Comparison of ENCODE assay signal across 1 cellular context in the genomic region with DNA sequence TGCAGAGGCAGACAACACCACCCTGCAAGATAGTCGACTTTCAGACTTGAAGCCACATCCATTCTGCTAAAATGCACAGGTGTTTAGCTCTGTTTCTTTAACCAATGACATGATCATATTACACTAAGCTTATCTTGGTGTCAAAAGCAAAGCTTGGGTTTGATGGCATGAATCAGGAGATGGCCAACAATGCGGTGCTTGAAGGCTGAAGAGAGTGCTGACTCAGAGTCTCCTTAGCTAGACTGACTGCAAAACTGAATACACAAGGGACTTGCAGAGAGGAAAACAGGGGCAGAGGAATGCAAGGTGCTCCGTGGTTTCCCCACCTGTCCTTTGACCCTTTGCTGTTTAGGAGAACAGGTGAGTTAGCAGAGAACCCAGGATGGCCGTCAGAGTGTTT.
TF ChIP-seq lines count a peak whose summit lies in the region.

No MANE protein-coding gene starts in this region.

TF ChIP-seq in GM23338, 12 proteins besides CTCF, POLR2A, EP300 and RAD21 (continued from another document):
- TF ChIP-seq, protein P1, sequence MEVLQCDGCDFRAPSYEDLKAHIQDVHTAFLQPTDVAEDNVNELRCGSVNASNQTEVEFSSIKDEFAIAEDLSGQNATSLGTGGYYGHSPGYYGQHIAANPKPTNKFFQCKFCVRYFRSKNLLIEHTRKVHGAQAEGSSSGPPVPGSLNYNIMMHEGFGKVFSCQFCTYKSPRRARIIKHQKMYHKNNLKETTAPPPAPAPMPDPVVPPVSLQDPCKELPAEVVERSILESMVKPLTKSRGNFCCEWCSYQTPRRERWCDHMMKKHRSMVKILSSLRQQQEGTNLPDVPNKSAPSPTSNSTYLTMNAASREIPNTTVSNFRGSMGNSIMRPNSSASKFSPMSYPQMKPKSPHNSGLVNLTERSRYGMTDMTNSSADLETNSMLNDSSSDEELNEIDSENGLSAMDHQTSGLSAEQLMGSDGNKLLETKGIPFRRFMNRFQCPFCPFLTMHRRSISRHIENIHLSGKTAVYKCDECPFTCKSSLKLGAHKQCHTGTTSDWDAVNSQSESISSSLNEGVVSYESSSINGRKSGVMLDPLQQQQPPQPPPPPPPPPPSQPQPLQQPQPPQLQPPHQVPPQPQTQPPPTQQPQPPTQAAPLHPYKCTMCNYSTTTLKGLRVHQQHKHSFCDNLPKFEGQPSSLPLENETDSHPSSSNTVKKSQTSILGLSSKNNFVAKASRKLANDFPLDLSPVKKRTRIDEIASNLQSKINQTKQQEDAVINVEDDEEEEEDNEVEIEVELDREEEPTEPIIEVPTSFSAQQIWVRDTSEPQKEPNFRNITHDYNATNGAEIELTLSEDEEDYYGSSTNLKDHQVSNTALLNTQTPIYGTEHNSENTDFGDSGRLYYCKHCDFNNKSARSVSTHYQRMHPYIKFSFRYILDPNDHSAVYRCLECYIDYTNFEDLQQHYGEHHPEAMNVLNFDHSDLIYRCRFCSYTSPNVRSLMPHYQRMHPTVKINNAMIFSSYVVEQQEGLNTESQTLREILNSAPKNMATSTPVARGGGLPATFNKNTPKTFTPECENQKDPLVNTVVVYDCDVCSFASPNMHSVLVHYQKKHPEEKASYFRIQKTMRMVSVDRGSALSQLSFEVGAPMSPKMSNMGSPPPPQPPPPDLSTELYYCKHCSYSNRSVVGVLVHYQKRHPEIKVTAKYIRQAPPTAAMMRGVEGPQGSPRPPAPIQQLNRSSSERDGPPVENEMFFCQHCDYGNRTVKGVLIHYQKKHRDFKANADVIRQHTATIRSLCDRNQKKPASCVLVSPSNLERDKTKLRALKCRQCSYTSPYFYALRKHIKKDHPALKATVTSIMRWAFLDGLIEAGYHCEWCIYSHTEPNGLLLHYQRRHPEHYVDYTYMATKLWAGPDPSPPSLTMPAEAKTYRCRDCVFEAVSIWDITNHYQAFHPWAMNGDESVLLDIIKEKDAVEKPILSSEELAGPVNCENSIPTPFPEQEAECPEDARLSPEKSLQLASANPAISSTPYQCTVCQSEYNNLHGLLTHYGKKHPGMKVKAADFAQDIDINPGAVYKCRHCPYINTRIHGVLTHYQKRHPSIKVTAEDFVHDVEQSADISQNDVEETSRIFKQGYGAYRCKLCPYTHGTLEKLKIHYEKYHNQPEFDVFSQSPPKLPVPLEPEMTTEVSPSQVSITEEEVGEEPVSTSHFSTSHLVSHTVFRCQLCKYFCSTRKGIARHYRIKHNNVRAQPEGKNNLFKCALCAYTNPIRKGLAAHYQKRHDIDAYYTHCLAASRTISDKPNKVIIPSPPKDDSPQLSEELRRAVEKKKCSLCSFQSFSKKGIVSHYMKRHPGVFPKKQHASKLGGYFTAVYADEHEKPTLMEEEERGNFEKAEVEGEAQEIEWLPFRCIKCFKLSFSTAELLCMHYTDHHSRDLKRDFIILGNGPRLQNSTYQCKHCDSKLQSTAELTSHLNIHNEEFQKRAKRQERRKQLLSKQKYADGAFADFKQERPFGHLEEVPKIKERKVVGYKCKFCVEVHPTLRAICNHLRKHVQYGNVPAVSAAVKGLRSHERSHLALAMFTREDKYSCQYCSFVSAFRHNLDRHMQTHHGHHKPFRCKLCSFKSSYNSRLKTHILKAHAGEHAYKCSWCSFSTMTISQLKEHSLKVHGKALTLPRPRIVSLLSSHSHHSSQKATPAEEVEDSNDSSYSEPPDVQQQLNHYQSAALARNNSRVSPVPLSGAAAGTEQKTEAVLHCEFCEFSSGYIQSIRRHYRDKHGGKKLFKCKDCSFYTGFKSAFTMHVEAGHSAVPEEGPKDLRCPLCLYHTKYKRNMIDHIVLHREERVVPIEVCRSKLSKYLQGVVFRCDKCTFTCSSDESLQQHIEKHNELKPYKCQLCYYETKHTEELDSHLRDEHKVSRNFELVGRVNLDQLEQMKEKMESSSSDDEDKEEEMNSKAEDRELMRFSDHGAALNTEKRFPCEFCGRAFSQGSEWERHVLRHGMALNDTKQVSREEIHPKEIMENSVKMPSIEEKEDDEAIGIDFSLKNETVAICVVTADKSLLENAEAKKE (CRISPR knock-in tag; IDR thresholded peaks at IDR 0.05), result peak; percentile 31; the same call in 1 of the 2 replicates
- TF ChIP-seq ZNF114 (CRISPR knock-in tag; IDR thresholded peaks at IDR 0.05), result no peak
- no peak for TF ChIP-seq NANOG (IDR thresholded peaks at IDR 0.05; ENCODE audit: borderline replicate concordance)
- no peak for TF ChIP-seq STAT1 (IDR thresholded peaks at IDR 0.05; ENCODE audit: unreplicated experiment)
- no peak for TF ChIP-seq ZNF331 (CRISPR knock-in tag; IDR thresholded peaks at IDR 0.05; ENCODE audit: low read depth)
- no peak for TF ChIP-seq CREB1 (CRISPR knock-in tag; IDR thresholded peaks at IDR 0.05; ENCODE audit: low read depth)
